In the genomic region with DNA sequence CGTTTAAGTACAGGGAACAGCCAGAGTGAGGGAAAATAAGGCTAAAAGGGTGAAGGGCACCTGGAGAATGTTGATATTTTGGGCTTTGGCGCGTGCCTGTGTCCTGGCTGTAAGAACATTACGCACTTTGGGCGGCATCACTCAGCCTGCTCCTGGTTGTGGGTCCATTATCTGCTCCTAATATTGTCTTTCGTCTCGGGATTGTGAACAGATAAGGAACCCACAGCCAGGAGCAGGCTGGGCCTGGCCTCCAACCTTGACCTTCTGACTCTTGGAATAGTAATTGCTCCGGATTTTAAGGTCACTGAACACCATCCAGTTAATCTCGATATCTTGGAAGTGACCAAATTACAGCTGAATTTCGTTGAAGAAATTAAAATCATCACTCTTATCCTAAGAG, we compare ENCODE assay signal across 19 cellular contexts.
DNase-seq lines count a peak whose midpoint lies in the region; ATAC-seq and TF ChIP-seq lines count a peak whose summit lies in the region.
"Had no signal": no experiment of that assay in that cellular context is flagged by ENCODE, and none has a peak within 500 bp of the region (broad histone marks: within the 10 kb centered on the region; RNA-seq: fewer than 3 reads in every experiment).

No MANE protein-coding gene starts in this region.

- TF ChIP-seq CTCF in breast epithelium (IDR thresholded peaks at IDR 0.05) (no peak), MCF 10A (IDR thresholded peaks at IDR 0.05; ENCODE audit: unreplicated experiment) (no peak), endodermal cell (conservative IDR thresholded peaks at IDR 0.05) (peak; percentile 33), upper lobe of left lung (IDR thresholded peaks at IDR 0.05) (no peak)

- H3K27me3 ChIP-seq in breast epithelium (no peaks in the 10 kb centered on the region), endodermal cell (ENCODE audit: control insufficient read depth, insufficient read depth, low read length, poor library complexity, severe bottlenecking) (no peaks in the 10 kb centered on the region), upper lobe of left lung (no peaks in the 10 kb centered on the region)
- H3K27me3 ChIP-seq: BE2C, neutrophil had no signal

- H3K9me3 ChIP-seq in breast epithelium: no peaks in the 10 kb centered on the region
- H3K9me3 ChIP-seq in endodermal cell (ENCODE audit: control insufficient read depth, low read length): no peaks in the 10 kb centered on the region
- H3K9me3 ChIP-seq in upper lobe of left lung: no peaks in the 10 kb centered on the region
- H3K9me3 ChIP-seq: BE2C, neutrophil had no signal

- H3K9me3 Mint-ChIP-seq in MCF 10A (ENCODE audit: unreplicated experiment) (no peaks in the 10 kb centered on the region), endodermal cell (peaks cover 2% of the 10 kb centered on the region)
- H3K9me3 Mint-ChIP-seq in natural killer cell treated with Interleukin-12 subunit alpha and Interleukin-12 subunit beta and Interleukin-15 and Interleukin-18, amount 100 ng/mL, for 72 hours: no peaks in the 10 kb centered on the region

- H3K36me3 Mint-ChIP-seq in MCF 10A (ENCODE audit: insufficient read depth, unreplicated experiment) (no peaks in the 10 kb centered on the region), endodermal cell (ENCODE audit: low read depth) (no peaks in the 10 kb centered on the region)
- H3K36me3 Mint-ChIP-seq in natural killer cell treated with Interleukin-12 subunit alpha and Interleukin-12 subunit beta and Interleukin-15 and Interleukin-18, amount 100 ng/mL, for 72 hours: no peaks in the 10 kb centered on the region

- H3K4me3 Mint-ChIP-seq in MCF 10A (ENCODE audit: unreplicated experiment): no peak overlapping the region
- H3K4me3 Mint-ChIP-seq in endodermal cell: no peak overlapping the region
- no peak overlapping the region for H3K4me3 Mint-ChIP-seq in natural killer cell treated with Interleukin-12 subunit alpha and Interleukin-12 subunit beta and Interleukin-15 and Interleukin-18, amount 100 ng/mL, for 72 hours

- 92 to 95% methylated on average over 8 to 10 of the region's 10 CpGs for WGBS in endodermal cell (ENCODE audit: insufficient coverage in 1 of 2, insufficient read length in 1 of 2), 2 experiments
- WGBS in upper lobe of left lung, 2 donors: 85 to 91% methylated on average over 10 of the region's 10 CpGs

- intact Hi-C loops in breast epithelium (cut with DNase I; ENCODE audit: low total_unique reads) (no loop called here), MCF 10A (cut with micrococcal nuclease) (no loop called here)

- H3K27ac Mint-ChIP-seq in MCF 10A (ENCODE audit: low read depth, unreplicated experiment) (no peak overlapping the region), endodermal cell (no peak overlapping the region)
- H3K27ac Mint-ChIP-seq in natural killer cell treated with Interleukin-12 subunit alpha and Interleukin-12 subunit beta and Interleukin-15 and Interleukin-18, amount 100 ng/mL, for 72 hours: no peak overlapping the region

- no peak for TF ChIP-seq EP300 in upper lobe of left lung (IDR thresholded peaks at IDR 0.05)

- CTCF ChIA-PET in MCF 10A (lab: Yijun Ruan, JAX): interaction anchor here (0.5 kb wide), 1 partner anchor 121 kb away, joined by 7 read pairs; no protein-coding TSS in a partner anchor

- H3K4me1 Mint-ChIP-seq in MCF 10A (ENCODE audit: insufficient read depth, unreplicated experiment): peaks cover 13% of the 10 kb centered on the region
- H3K4me1 Mint-ChIP-seq in endodermal cell: peaks cover 15% of the 10 kb centered on the region
- peaks cover 0 to 14% of the 10 kb centered on the region in 2 donors for H3K4me1 Mint-ChIP-seq in natural killer cell treated with Interleukin-12 subunit alpha and Interleukin-12 subunit beta and Interleukin-15 and Interleukin-18, amount 100 ng/mL, for 72 hours (ENCODE audit: low read depth in 2 of 2)

- H3K27ac ChIP-seq in breast epithelium (peak overlapping the region; percentile 69 to 91), endodermal cell (ENCODE audit: low read depth, low read length) (no peak overlapping the region), upper lobe of left lung (peak overlapping the region; percentile 28 to 79 (median 40))
- H3K27ac ChIP-seq: neutrophil had no signal

- no peaks in the 10 kb centered on the region for H3K27me3 Mint-ChIP-seq in MCF 10A (ENCODE audit: insufficient read depth, unreplicated experiment)
- H3K27me3 Mint-ChIP-seq in endodermal cell (ENCODE audit: insufficient read depth): no peaks in the 10 kb centered on the region
- H3K27me3 Mint-ChIP-seq in natural killer cell treated with Interleukin-12 subunit alpha and Interleukin-12 subunit beta and Interleukin-15 and Interleukin-18, amount 100 ng/mL, for 72 hours: no peaks in the 10 kb centered on the region

- ATAC-seq in upper lobe of left lung (ENCODE audit: low FRiP score in 2 of 2): no peak
- no peak for ATAC-seq in HG02610 (IDR thresholded peaks at IDR 0.05; ENCODE audit: unreplicated experiment)
- no peak for ATAC-seq in HG03460 (IDR thresholded peaks at IDR 0.05; ENCODE audit: unreplicated experiment)
- no peak for ATAC-seq in natural killer cell treated with Interleukin-12 subunit alpha and Interleukin-12 subunit beta and Interleukin-15 and Interleukin-18, amount 100 ng/mL, for 72 hours

- H3K4me3 ChIP-seq in breast epithelium (no peak overlapping the region), endodermal cell (ENCODE audit: low read length) (no peak overlapping the region), upper lobe of left lung (no peak overlapping the region)

- no peak overlapping the region for H3K9ac ChIP-seq in endodermal cell (ENCODE audit: extremely low read depth, low read length, poor library complexity, severe bottlenecking)

- no TSS peak for BruUV-seq in MCF 10A (replicated peaks; lab: Mats Ljungman, UMichigan)

- TF ChIP-seq POLR2A in breast epithelium (IDR thresholded peaks at IDR 0.05): no peak
- TF ChIP-seq POLR2A in upper lobe of left lung (IDR thresholded peaks at IDR 0.05): no peak

- H3K4me1 ChIP-seq in breast epithelium (no peaks in the 10 kb centered on the region), endodermal cell (ENCODE audit: control insufficient read depth, insufficient read depth, low read length) (peaks cover 4% of the 10 kb centered on the region), upper lobe of left lung (peaks cover 14 to 36% (median 26%) of the 10 kb centered on the region in 4 donors)
- H3K4me1 ChIP-seq: BE2C had no signal

- H3K36me3 ChIP-seq in breast epithelium (no peaks in the 10 kb centered on the region), endodermal cell (ENCODE audit: control insufficient read depth, insufficient read depth, low read length) (no peaks in the 10 kb centered on the region), upper lobe of left lung (no peaks in the 10 kb centered on the region)
- H3K36me3 ChIP-seq: BE2C, neutrophil had no signal

- no peak for DNase-seq in breast epithelium (ENCODE audit: low spot score in 2 of 2)
- DNase-seq in MCF 10A (ENCODE audit: unreplicated experiment): no peak
- no peak for DNase-seq in endodermal cell
- peak; percentile 60 for DNase-seq in mesenteric fat pad (ENCODE audit: low spot score)
- no peak for DNase-seq in upper lobe of left lung
- no peak for DNase-seq in natural killer cell treated with Interleukin-12 subunit alpha and Interleukin-12 subunit beta and Interleukin-15 and Interleukin-18, amount 100 ng/mL, for 72 hours (ENCODE audit: low spot score)
- DNase-seq: activated CD4-positive, alpha-beta T cell treated with anti-CD3 and anti-CD28 coated beads, Interleukin-2, amount 50 U/mL, for 4 hours; activated naive CD4-positive, alpha-beta T cell; BE2C; COR-L47; DND-41; Karpas-422; NCI-H1105; NCI-H526 treated with DMSO at 0.1 percent for 48 hours; SHP77; stimulated activated CD4-positive, alpha-beta T cell treated with anti-CD3 and anti-CD28 coated beads, Interleukin-15, amount 100 ng/mL, for 24 hours had no signal

- POLR2A ChIA-PET in MCF 10A (lab: Yijun Ruan, JAX): interaction anchor here (0.8 kb wide), 1 partner anchor 912 kb away, joined by 3 read pairs; no protein-coding TSS in a partner anchor
